Comparison of ENCODE assay signal across 13 cellular contexts in genomic region chr11:110991621-110992355, GRCh38.
DNase-seq lines count a peak whose midpoint lies in the region; ATAC-seq and TF ChIP-seq lines count a peak whose summit lies in the region.
"Had no signal": no experiment of that assay in that cellular context is flagged by ENCODE, and none has a peak within 500 bp of the region (broad histone marks: within the 10 kb centered on the region; RNA-seq: fewer than 3 reads in every experiment).

No MANE protein-coding gene starts in this region.

- no peak overlapping the region for H3K9ac ChIP-seq in trophoblast cell (ENCODE audit: low read length)

- ATAC-seq in Right ventricle myocardium superior (ENCODE audit: poor library complexity) = peak; percentile 74
- ATAC-seq: activated CD4-positive, alpha-beta T cell treated with anti-CD3 and anti-CD28 coated beads for 36 hours; T-cell had no signal

- no peak overlapping the region for H3K4me2 ChIP-seq in trophoblast cell (ENCODE audit: low read length)

- no peak for TF ChIP-seq CTCF in vagina (IDR thresholded peaks at IDR 0.05)

- H3K36me3 ChIP-seq in vagina (no peaks in the 10 kb centered on the region), trophoblast cell (ENCODE audit: control insufficient read depth in 1 of 2, insufficient read depth in 2 of 2, low read length in 2 of 2) (no peaks in the 10 kb centered on the region)

- no peaks in the 10 kb centered on the region for H3K79me2 ChIP-seq in trophoblast cell (ENCODE audit: control insufficient read depth, insufficient read depth, low read length, poor library complexity)

- no peak overlapping the region for H2AFZ ChIP-seq in trophoblast cell (ENCODE audit: insufficient read depth, low read length, poor library complexity)

- H3K27ac ChIP-seq in vagina (peak overlapping the region; percentile 2), trophoblast cell (ENCODE audit: low read depth, low read length) (no peak overlapping the region)
- H3K27ac ChIP-seq: epithelial cell of prostate had no signal

- H4K8ac ChIP-seq in trophoblast cell (ENCODE audit: low read depth, low read length) = no peak overlapping the region

- H3K18ac ChIP-seq in trophoblast cell (ENCODE audit: low read length) = no peak overlapping the region

- no peaks in the 10 kb centered on the region for H3K9me3 ChIP-seq in vagina
- H3K9me3 ChIP-seq in trophoblast cell (ENCODE audit: insufficient read depth, low read depth, low read length) = no peaks in the 10 kb centered on the region

- intact Hi-C loops in Right ventricle myocardium superior (cut with DNase I) (no loop called here), cardiac septum (cut with DNase I) (no loop called here), vagina (cut with DNase I) (no loop called here)

- H3K23ac ChIP-seq in trophoblast cell (ENCODE audit: low read length) = no peak overlapping the region

- H3K27me3 ChIP-seq in vagina (no peaks in the 10 kb centered on the region), trophoblast cell (ENCODE audit: insufficient read depth, low read length) (no peaks in the 10 kb centered on the region)

- no peak overlapping the region for H2BK12ac ChIP-seq in trophoblast cell (ENCODE audit: low read length)

- no peak overlapping the region for H3K4me3 ChIP-seq in vagina
- H3K4me3 ChIP-seq in trophoblast cell (ENCODE audit: low read depth, low read length) = no peak overlapping the region

- no peaks in the 10 kb centered on the region for H3K79me1 ChIP-seq in trophoblast cell (ENCODE audit: low read length)

- peak; percentile 51 for DNase-seq in Right ventricle myocardium superior
- DNase-seq in cardiac septum (ENCODE audit: low spot score) = no peak
- DNase-seq in fibroblast of gingiva (ENCODE audit: low read depth) = peak; percentile 96
- peak; percentile 40 for DNase-seq in myocyte (ENCODE audit: low read depth)
- DNase-seq in vagina (ENCODE audit: extremely low spot score in 2 of 2) = no peak
- no peak for DNase-seq in SIG-M5 (lab: John Stamatoyannopoulos, UW)
- DNase-seq in trophoblast cell = no peak
- no peak for DNase-seq in NCI-H2227 treated with DMSO at 0.1 percent for 48 hours (lab: John Stamatoyannopoulos, UW)
- DNase-seq: activated CD4-positive, alpha-beta T cell treated with anti-CD3 and anti-CD28 coated beads for 36 hours; naive B cell; NCI-H1694 treated with DMSO at 0.1 percent for 48 hours; T-cell had no signal

- no peak for TF ChIP-seq POLR2A in vagina (IDR thresholded peaks at IDR 0.05)

- H3K4me1 ChIP-seq in vagina (peaks cover 6% of the 10 kb centered on the region), trophoblast cell (ENCODE audit: control insufficient read depth in 1 of 2, insufficient read depth in 2 of 2, low read length in 2 of 2) (no peaks in the 10 kb centered on the region)

- H2AK5ac ChIP-seq in trophoblast cell (ENCODE audit: low read length) = no peak overlapping the region

- no peak overlapping the region for H3K4ac ChIP-seq in trophoblast cell (ENCODE audit: low read depth, low read length)

- H3K14ac ChIP-seq in trophoblast cell (ENCODE audit: low read length) = no peak overlapping the region

- WGBS in trophoblast cell (ENCODE audit: extremely low coverage, insufficient coverage, insufficient read length) = no CpG with 5 or more reads among the region's 4 CpGs

- H4K12ac ChIP-seq in trophoblast cell (ENCODE audit: low read depth, low read length) = no peak overlapping the region

- no peak overlapping the region for H2BK5ac ChIP-seq in trophoblast cell (ENCODE audit: low read depth, low read length, poor library complexity)

- H2BK120ac ChIP-seq in trophoblast cell (ENCODE audit: insufficient read depth, low read length, poor library complexity) = no peak overlapping the region

- H4K91ac ChIP-seq in trophoblast cell (ENCODE audit: low read depth, low read length) = no peak overlapping the region

Comparison
In these comparisons a context has a peak if more than half of its experiments do, and no peak if none do; other contexts are left out.
1. DNase-seq: peak in Right ventricle myocardium superior (single experiment), fibroblast of gingiva (single experiment) and myocyte (single experiment); none in cardiac septum (single experiment), vagina (0 of 2), SIG-M5 (single experiment), trophoblast cell (0 of 2) and NCI-H2227 treated with DMSO at 0.1 percent for 48 hours (single experiment).